ENCODE assay signal across 37 cellular contexts in genomic region chr7:81655271-81655670, GRCh38.
"Had no signal": no experiment of that assay in that cellular context is flagged by ENCODE, and none has a peak within 500 bp of the region (broad histone marks: within the 10 kb centered on the region; RNA-seq: fewer than 3 reads in every experiment).

No MANE protein-coding gene starts in this region.

- H3K9me3 ChIP-seq: body of pancreas had no signal

- H3K4me3 ChIP-seq: adrenal gland, body of pancreas, breast epithelium had no signal

- H3K27ac Mint-ChIP-seq: activated CD4-positive, alpha-beta memory T cell treated with anti-CD3 and anti-CD28 coated beads for 36 hours; activated CD4-positive, alpha-beta T cell treated with anti-CD3 and anti-CD28 coated beads for 36 hours; activated CD4-positive, alpha-beta T cell treated with anti-CD3 and anti-CD28 coated beads, Interleukin-2, amount 10 ng/mL, durations not matched to agents 7 days and 5 days; activated CD8-positive, alpha-beta T cell treated with anti-CD3 and anti-CD28 coated beads for 36 hours; activated naive CD4-positive, alpha-beta T cell treated with anti-CD3 and anti-CD28 coated beads for 36 hours; activated naive CD4-positive, alpha-beta T cell treated with anti-CD3 and anti-CD28 coated beads, Interleukin-2, amount 50 U/mL, for 72 hours; activated naive CD8-positive, alpha-beta T cell treated with anti-CD3 and anti-CD28 coated beads for 36 hours; activated T-cell treated with anti-CD3 and anti-CD28 coated beads, Interleukin-2, amount 50 U/mL, for 72 hours; activated T-helper 1 cell treated with anti-CD3 and anti-CD28 coated beads, Interleukin-12 subunit alpha, Interleukin-12 subunit beta, Interleukin-2, Interleukin-4 antibody, amounts not matched to agents 30 ng/mL and 10 ng/mL and 1 ng/mL, durations not matched to agents 14 hours and 24 hours and 36 hours; activated T-helper 17 cell treated with anti-CD3 and anti-CD28 coated beads, Interleukin-2, amount 50 U/mL, for 72 hours; T-helper 1 cell treated with Interleukin-12 subunit alpha and Interleukin-12 subunit beta and Interleukin-4 antibody, amounts not matched to agents 30 μg/mL and 1 μg/mL, for 36 hours; T-helper 2 cell treated with Interferon-gamma antibody and Interleukin-4, amounts not matched to agents 5 μg/mL and 100 μg/mL, for 36 hours had no signal

- H3K4me1 ChIP-seq: adrenal gland, body of pancreas, breast epithelium had no signal

- H3K4me1 Mint-ChIP-seq: activated CD4-positive, alpha-beta T cell treated with anti-CD3 and anti-CD28 coated beads for 36 hours; activated CD4-positive, alpha-beta T cell treated with anti-CD3 and anti-CD28 coated beads, Interleukin-2, amount 10 ng/mL, durations not matched to agents 7 days and 5 days; activated naive CD8-positive, alpha-beta T cell treated with anti-CD3 and anti-CD28 coated beads for 36 hours; activated T-helper 17 cell treated with anti-CD3 and anti-CD28 coated beads, Interleukin-2, amount 50 U/mL, for 72 hours had no signal

- FAIRE-seq: astrocyte, TTC549 had no signal

- H3K4me3 Mint-ChIP-seq: activated CD4-positive, alpha-beta memory T cell treated with anti-CD3 and anti-CD28 coated beads for 36 hours; activated CD4-positive, alpha-beta T cell treated with anti-CD3 and anti-CD28 coated beads for 36 hours; activated CD4-positive, alpha-beta T cell treated with anti-CD3 and anti-CD28 coated beads, Interleukin-2, amount 10 ng/mL, durations not matched to agents 7 days and 5 days; activated CD8-positive, alpha-beta T cell treated with anti-CD3 and anti-CD28 coated beads for 36 hours; activated naive CD4-positive, alpha-beta T cell treated with anti-CD3 and anti-CD28 coated beads for 36 hours; activated naive CD8-positive, alpha-beta T cell treated with anti-CD3 and anti-CD28 coated beads for 36 hours; activated T-cell treated with anti-CD3 and anti-CD28 coated beads, Interleukin-2, amount 50 U/mL, for 4 hours; activated T-cell treated with anti-CD3 and anti-CD28 coated beads, Interleukin-2, amount 50 U/mL, for 72 hours; activated T-helper 1 cell treated with anti-CD3 and anti-CD28 coated beads, Interleukin-12 subunit alpha, Interleukin-12 subunit beta, Interleukin-2, Interleukin-4 antibody, amounts not matched to agents 30 ng/mL and 10 ng/mL and 1 ng/mL, durations not matched to agents 14 hours and 24 hours and 36 hours; activated T-helper 17 cell treated with anti-CD3 and anti-CD28 coated beads, Interleukin-2, amount 50 U/mL, for 72 hours; T-helper 1 cell treated with Interleukin-12 subunit alpha and Interleukin-12 subunit beta and Interleukin-4 antibody, amounts not matched to agents 30 μg/mL and 1 μg/mL, for 36 hours; T-helper 2 cell treated with Interferon-gamma antibody and Interleukin-4, amounts not matched to agents 5 μg/mL and 100 μg/mL, for 36 hours had no signal

- DNase-seq: activated CD4-positive, alpha-beta memory T cell treated with anti-CD3 and anti-CD28 coated beads for 36 hours; activated CD4-positive, alpha-beta T cell treated with anti-CD3 and anti-CD28 coated beads for 1 hour; activated CD4-positive, alpha-beta T cell treated with anti-CD3 and anti-CD28 coated beads for 36 hours; activated CD4-positive, alpha-beta T cell treated with anti-CD3 and anti-CD28 coated beads for 48 hours; activated CD4-positive, alpha-beta T cell treated with anti-CD3 and anti-CD28 coated beads, Interleukin-2, amount 10 ng/mL, durations not matched to agents 7 days and 5 days; activated CD4-positive, CD25-positive, alpha-beta regulatory T cell; activated CD8-positive, alpha-beta memory T cell treated with anti-CD3 and anti-CD28 coated beads, Interleukin-2, amount 50 U/mL, for 4 hours; activated CD8-positive, alpha-beta T cell treated with anti-CD3 and anti-CD28 coated beads for 36 hours; activated effector memory CD4-positive, alpha-beta T cell treated with anti-CD3 and anti-CD28 coated beads, Interleukin-2, amount 50 U/mL, for 16 hours; activated gamma-delta T cell treated with Interleukin-2 at 50 U/mL for 16 hours; activated naive CD4-positive, alpha-beta T cell; activated naive CD4-positive, alpha-beta T cell treated with anti-CD3 and anti-CD28 coated beads for 36 hours; activated naive CD4-positive, alpha-beta T cell treated with anti-CD3 and anti-CD28 coated beads, Interleukin-2, amount 50 U/mL, for 16 hours; activated naive CD8-positive, alpha-beta T cell treated with anti-CD3 and anti-CD28 coated beads for 36 hours; activated T-cell treated with anti-CD3 and anti-CD28 coated beads for 4 hours; activated T-cell treated with anti-CD3 and anti-CD28 coated beads, Interleukin-2, amount 50 U/mL, for 1 hour; activated T-cell treated with anti-CD3 and anti-CD28 coated beads, Interleukin-2, amount 50 U/mL, for 4 hours; activated T-cell treated with anti-CD3 and anti-CD28 coated beads, Interleukin-2, amount 50 U/mL, for 72 hours; adrenal gland; amniotic stem cell; aorta; body of pancreas; brain microvascular endothelial cell; central memory CD4-positive, alpha-beta T cell; T-helper 1 cell; T-helper 2 cell; T-helper 9 cell had no signal

- H3K27me3 Mint-ChIP-seq: activated CD4-positive, alpha-beta memory T cell treated with anti-CD3 and anti-CD28 coated beads for 36 hours; activated CD4-positive, alpha-beta T cell treated with anti-CD3 and anti-CD28 coated beads for 36 hours; activated CD4-positive, alpha-beta T cell treated with anti-CD3 and anti-CD28 coated beads, Interleukin-2, amount 10 ng/mL, durations not matched to agents 7 days and 5 days; activated CD8-positive, alpha-beta T cell treated with anti-CD3 and anti-CD28 coated beads for 36 hours; activated naive CD8-positive, alpha-beta T cell treated with anti-CD3 and anti-CD28 coated beads for 36 hours; activated T-helper 17 cell treated with anti-CD3 and anti-CD28 coated beads, Interleukin-2, amount 50 U/mL, for 72 hours had no signal

- H3K36me3 Mint-ChIP-seq: activated CD4-positive, alpha-beta memory T cell treated with anti-CD3 and anti-CD28 coated beads for 36 hours; activated naive CD4-positive, alpha-beta T cell treated with anti-CD3 and anti-CD28 coated beads, Interleukin-2, amount 50 U/mL, for 72 hours; activated naive CD8-positive, alpha-beta T cell treated with anti-CD3 and anti-CD28 coated beads for 36 hours had no signal

- H3K27ac ChIP-seq: adrenal gland, body of pancreas, brain microvascular endothelial cell, breast epithelium, VCaP had no signal

- ATAC-seq: activated CD4-positive, alpha-beta T cell treated with anti-CD3 and anti-CD28 coated beads for 36 hours; activated CD4-positive, CD25-positive, alpha-beta regulatory T cell treated with anti-CD3 and anti-CD28 coated beads, Interleukin-2, amount 50 U/mL, for 24 hours; activated CD8-positive, alpha-beta T cell treated with anti-CD3 and anti-CD28 coated beads for 36 hours; activated naive CD4-positive, alpha-beta T cell treated with anti-CD3 and anti-CD28 coated beads, Interleukin-2, amount 50 U/mL, for 72 hours; activated T-cell treated with anti-CD3 and anti-CD28 coated beads, Interleukin-2, amount 50 U/mL, for 4 hours; activated T-cell treated with anti-CD3 and anti-CD28 coated beads, Interleukin-2, amount 50 U/mL, for 72 hours; activated T-helper 17 cell treated with anti-CD3 and anti-CD28 coated beads, Interleukin-2, amount 50 U/mL, for 72 hours; body of pancreas had no signal
